ENCODE assay signal across 7 cellular contexts in the genomic region with DNA sequence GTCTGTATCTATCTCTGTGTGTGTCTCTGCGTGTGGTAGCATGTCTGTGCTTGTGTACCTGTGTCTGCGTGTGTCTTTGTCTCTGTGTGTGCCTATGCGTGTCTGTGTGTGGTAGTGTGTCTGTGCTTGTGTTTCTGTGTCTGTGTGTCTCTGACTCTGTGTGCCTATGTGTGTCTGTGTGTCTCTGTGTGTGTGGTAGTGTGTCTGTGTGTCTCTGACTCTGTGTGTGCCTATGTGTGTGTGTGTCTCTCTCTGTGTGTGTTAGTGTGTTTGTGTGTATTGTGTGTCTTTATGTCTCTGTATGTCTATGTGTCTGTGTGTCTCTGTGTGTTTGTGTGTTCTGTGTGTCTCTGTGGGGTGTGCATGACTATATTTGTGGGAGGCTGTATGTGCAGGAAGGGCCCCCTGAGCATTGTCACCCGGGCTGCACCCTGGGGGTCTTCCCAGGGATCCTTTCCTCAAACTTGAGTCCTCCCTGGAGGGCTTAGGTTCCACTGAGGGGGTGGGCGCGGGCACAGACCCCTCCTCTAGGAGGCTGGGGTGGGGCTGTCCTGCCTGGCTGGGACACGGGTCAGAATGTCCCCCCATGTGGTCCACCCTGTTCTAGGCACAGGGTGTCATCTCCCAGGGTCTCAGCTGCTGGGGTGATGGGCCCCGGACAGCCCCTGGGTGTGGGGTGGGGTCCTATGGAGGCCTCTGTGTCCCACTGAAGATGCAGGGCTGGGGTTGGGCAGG. TPM values are rescaled to one million over a fixed set of nuclear protein-coding genes. Genes with fewer than 3 reads are reported as not detected.
A peak's percentile ranks its signal among the peaks of the same experiment; 100 is the strongest.
DNase-seq lines count a peak whose midpoint lies in the region; ATAC-seq and TF ChIP-seq lines count a peak whose summit lies in the region.
"Not testable (repeated sequence)": the region's sequence is repeated elsewhere in the genome, so short reads cannot be mapped to it uniquely, and the experiment has no call there.

No MANE protein-coding gene starts in this region.

- H3K4me1 ChIP-seq in OCI-LY1 (ENCODE audit: insufficient read depth, low read length, severe bottlenecking): peaks cover 91% of the 10 kb centered on the region

- H3K36me3 Mint-ChIP-seq in activated T-helper 17 cell treated with anti-CD3 and anti-CD28 coated beads, Interleukin-2, amount 50 U/mL, for 72 hours (ENCODE audit: low read depth): not testable (repeated sequence)
- peaks cover 34% of the 10 kb centered on the region for H3K36me3 Mint-ChIP-seq in endothelial cell (ENCODE audit: low read depth, unreplicated experiment)
- peaks cover 32% of the 10 kb centered on the region for H3K36me3 Mint-ChIP-seq in stimulated activated memory B cell treated with anti-CD40 and anti-IgM and Interleukin-4, amounts not matched to agents 10 μg/mL and 1 μg/mL and 100 μg/mL, for 72 hours

- H3F3A ChIP-seq in OCI-LY1 (ENCODE audit: insufficient read depth, low read length): not testable (repeated sequence)

- peak; percentile 6 for ATAC-seq in GM19395 (IDR thresholded peaks at IDR 0.05; ENCODE audit: unreplicated experiment)
- ATAC-seq in HG03342 (IDR thresholded peaks at IDR 0.05; ENCODE audit: unreplicated experiment): peak; percentile 3
- not testable (repeated sequence) for ATAC-seq in activated T-helper 17 cell treated with anti-CD3 and anti-CD28 coated beads, Interleukin-2, amount 50 U/mL, for 72 hours (replicated peaks)
- ATAC-seq in stimulated activated memory B cell treated with anti-CD40 and anti-IgM and Interleukin-4, amounts not matched to agents 10 μg/mL and 1 μg/mL and 100 μg/mL, for 72 hours: peak; percentile 0

- H3K27me3 ChIP-seq in OCI-LY1 (ENCODE audit: insufficient read depth, low read length): not testable (repeated sequence)

- not testable (repeated sequence) for H3K27me3 Mint-ChIP-seq in activated T-helper 17 cell treated with anti-CD3 and anti-CD28 coated beads, Interleukin-2, amount 50 U/mL, for 72 hours; stimulated activated memory B cell treated with anti-CD40 and anti-IgM and Interleukin-4, amounts not matched to agents 10 μg/mL and 1 μg/mL and 100 μg/mL, for 72 hours
- H3K27me3 Mint-ChIP-seq in endothelial cell (ENCODE audit: unreplicated experiment): peaks cover 29% of the 10 kb centered on the region

- peak overlapping the region; percentile 97 for H3K27ac ChIP-seq in OCI-LY1 (ENCODE audit: low read depth, low read length, poor library complexity, severe bottlenecking)

- not testable (repeated sequence) for H3K9me3 ChIP-seq in OCI-LY1 (ENCODE audit: low read length)

- H3K4me3 ChIP-seq in OCI-LY1 (ENCODE audit: low read depth, low read length, poor library complexity, severe bottlenecking): peak overlapping the region; percentile 1

- not testable (repeated sequence) for H3K36me3 ChIP-seq in OCI-LY1 (ENCODE audit: insufficient read depth, low read length)

- H3K9me3 Mint-ChIP-seq in activated T-helper 17 cell treated with anti-CD3 and anti-CD28 coated beads, Interleukin-2, amount 50 U/mL, for 72 hours: peaks cover 11% of the 10 kb centered on the region
- peaks cover 38% of the 10 kb centered on the region for H3K9me3 Mint-ChIP-seq in endothelial cell (ENCODE audit: unreplicated experiment)
- peaks cover 35% of the 10 kb centered on the region for H3K9me3 Mint-ChIP-seq in stimulated activated memory B cell treated with anti-CD40 and anti-IgM and Interleukin-4, amounts not matched to agents 10 μg/mL and 1 μg/mL and 100 μg/mL, for 72 hours

- TF ChIP-seq CTCF in OCI-LY1 (IDR thresholded peaks at IDR 0.05; ENCODE audit: low read length); endothelial cell (IDR thresholded peaks at IDR 0.05; ENCODE audit: unreplicated experiment): not testable (repeated sequence)

- H3K79me2 ChIP-seq in OCI-LY1 (ENCODE audit: insufficient read depth, low read length): not testable (repeated sequence)

- H2AFZ ChIP-seq in OCI-LY1 (ENCODE audit: low read length): not testable (repeated sequence)

- not testable (repeated sequence) for DNase-seq in endothelial cell (ENCODE audit: low spot score)
- DNase-seq in mesenteric fat pad (ENCODE audit: low spot score): peak; percentile 12

- H4K20me1 ChIP-seq in OCI-LY1 (ENCODE audit: insufficient read depth, low read length): not testable (repeated sequence)

- not testable (repeated sequence) for H3K4me3 Mint-ChIP-seq in activated T-helper 17 cell treated with anti-CD3 and anti-CD28 coated beads, Interleukin-2, amount 50 U/mL, for 72 hours
- peak overlapping the region; percentile 53 for H3K4me3 Mint-ChIP-seq in endothelial cell (ENCODE audit: unreplicated experiment)
- H3K4me3 Mint-ChIP-seq in stimulated activated memory B cell treated with anti-CD40 and anti-IgM and Interleukin-4, amounts not matched to agents 10 μg/mL and 1 μg/mL and 100 μg/mL, for 72 hours: peak overlapping the region; percentile 4

- peak overlapping the region; percentile 42 for H3K4me2 ChIP-seq in OCI-LY1 (ENCODE audit: low read length)

- peak overlapping the region; percentile 0 for H3K27ac Mint-ChIP-seq in activated T-helper 17 cell treated with anti-CD3 and anti-CD28 coated beads, Interleukin-2, amount 50 U/mL, for 72 hours
- peak overlapping the region; percentile 66 for H3K27ac Mint-ChIP-seq in endothelial cell (ENCODE audit: unreplicated experiment)
- H3K27ac Mint-ChIP-seq in stimulated activated memory B cell treated with anti-CD40 and anti-IgM and Interleukin-4, amounts not matched to agents 10 μg/mL and 1 μg/mL and 100 μg/mL, for 72 hours: peak overlapping the region; percentile 89

- peak overlapping the region; percentile 79 for H3K9ac ChIP-seq in OCI-LY1 (ENCODE audit: low read length)

- not testable (repeated sequence) for H3K9me2 ChIP-seq in OCI-LY1 (ENCODE audit: low read depth, low read length)

- H3K4me1 Mint-ChIP-seq in activated T-helper 17 cell treated with anti-CD3 and anti-CD28 coated beads, Interleukin-2, amount 50 U/mL, for 72 hours: peaks cover 21% of the 10 kb centered on the region
- H3K4me1 Mint-ChIP-seq in endothelial cell (ENCODE audit: unreplicated experiment): not testable (repeated sequence)
- H3K4me1 Mint-ChIP-seq in stimulated activated memory B cell treated with anti-CD40 and anti-IgM and Interleukin-4, amounts not matched to agents 10 μg/mL and 1 μg/mL and 100 μg/mL, for 72 hours: peaks cover 65% of the 10 kb centered on the region

RNA-seq across cellular contexts. Expression of gene TMEM121, which starts 39.0 kb away (rescaled TPM):
- total RNA-seq in activated T-helper 17 cell treated with anti-CD3 and anti-CD28 coated beads, Interleukin-2, amount 50 U/mL, for 72 hours: 10 to 100 TPM in 1 of 2 donors, 1 to 10 TPM in 1; 2.5 to 12.3 TPM
- total RNA-seq in endothelial cell (ENCODE audit: unreplicated experiment) (1.6 TPM), mesenteric fat pad (2.1 TPM)

Comparison
In these comparisons a context has a peak if more than half of its experiments do, and no peak if none do; other contexts are left out.
1. H3K27ac Mint-ChIP-seq: peak in every context shown above with its lines; median percentile 89 in stimulated activated memory B cell treated with anti-CD40 and anti-IgM and Interleukin-4, amounts not matched to agents 10 μg/mL and 1 μg/mL and 100 μg/mL, for 72 hours; 66 in endothelial cell; 0 in activated T-helper 17 cell treated with anti-CD3 and anti-CD28 coated beads, Interleukin-2, amount 50 U/mL, for 72 hours.